In the genomic region with DNA sequence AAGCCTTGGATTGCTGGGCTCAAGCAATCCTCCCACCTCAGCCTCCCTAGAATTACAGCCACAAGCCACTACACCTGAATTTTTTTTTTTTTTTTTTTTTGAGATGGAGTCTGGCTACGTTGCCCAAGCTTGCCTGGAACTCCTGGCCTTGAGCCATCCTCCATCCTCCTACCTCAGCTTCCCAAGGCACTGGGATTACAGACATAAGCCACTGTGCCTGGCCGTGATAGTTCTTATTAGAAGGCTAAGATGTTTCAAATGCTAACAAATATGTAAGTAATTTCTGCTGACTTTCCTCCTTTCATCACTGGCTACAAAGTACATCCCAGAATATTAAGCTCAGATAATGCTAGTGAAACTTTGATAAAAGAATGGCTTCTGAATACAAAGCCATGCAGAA, we compare ENCODE assay signal across 33 cellular contexts.
"Had no signal": no experiment of that assay in that cellular context is flagged by ENCODE, and none has a peak within 500 bp of the region (broad histone marks: within the 10 kb centered on the region; RNA-seq: fewer than 3 reads in every experiment).

No MANE protein-coding gene starts in this region.

- H3K27me3 ChIP-seq: adrenal gland, ascending aorta, body of pancreas, brain microvascular endothelial cell, breast epithelium had no signal

- FAIRE-seq: astrocyte, bronchial epithelial cell had no signal

- H3K4me1 ChIP-seq: adrenal gland, body of pancreas, breast epithelium had no signal

- ATAC-seq: activated naive CD4-positive, alpha-beta T cell treated with anti-CD3 and anti-CD28 coated beads, Interleukin-2, amount 50 U/mL, for 72 hours; activated naive CD8-positive, alpha-beta T cell treated with anti-CD3 and anti-CD28 coated beads, Interleukin-2, amount 50 U/mL, for 24 hours; activated T-cell treated with anti-CD3 and anti-CD28 coated beads, Interleukin-2, amount 50 U/mL, for 4 hours; activated T-cell treated with anti-CD3 and anti-CD28 coated beads, Interleukin-2, amount 50 U/mL, for 72 hours; activated T-helper 17 cell treated with anti-CD3 and anti-CD28 coated beads, Interleukin-2, amount 50 U/mL, for 72 hours; body of pancreas had no signal

- H3K27ac ChIP-seq: adrenal gland, ascending aorta, body of pancreas, brain microvascular endothelial cell, breast epithelium, cardiac muscle cell had no signal

- DNase-seq: activated effector memory CD4-positive, alpha-beta T cell treated with anti-CD3 and anti-CD28 coated beads, Interleukin-2, amount 50 U/mL, for 16 hours; activated effector memory CD4-positive, alpha-beta T cell treated with Interleukin-2 at 50 U/mL for 16 hours; activated gamma-delta T cell; activated gamma-delta T cell treated with Interleukin-2 at 50 U/mL for 16 hours; activated naive CD4-positive, alpha-beta T cell; activated naive CD4-positive, alpha-beta T cell treated with anti-CD3 and anti-CD28 coated beads for 36 hours; activated naive CD4-positive, alpha-beta T cell treated with anti-CD3 and anti-CD28 coated beads, Interleukin-2, amount 10 ng/mL, durations not matched to agents 7 days and 5 days; activated naive CD4-positive, alpha-beta T cell treated with anti-CD3 and anti-CD28 coated beads, Interleukin-2, amount 50 U/mL, for 16 hours; activated naive CD4-positive, alpha-beta T cell treated with Interleukin-2 at 50 U/mL for 16 hours; activated naive CD8-positive, alpha-beta T cell treated with anti-CD3 and anti-CD28 coated beads for 36 hours; activated naive CD8-positive, alpha-beta T cell treated with anti-CD3 and anti-CD28 coated beads, Interleukin-2, amount 10 ng/mL, durations not matched to agents 7 days and 5 days; activated naive CD8-positive, alpha-beta T cell treated with anti-CD3 and anti-CD28 coated beads, Interleukin-2, amount 50 U/mL, for 24 hours; activated T-cell treated with anti-CD3 and anti-CD28 coated beads, Interleukin-2, amount 50 U/mL, for 1 hour; activated T-cell treated with anti-CD3 and anti-CD28 coated beads, Interleukin-2, amount 50 U/mL, for 24 hours; activated T-cell treated with anti-CD3 and anti-CD28 coated beads, Interleukin-2, amount 50 U/mL, for 4 hours; activated T-cell treated with anti-CD3 and anti-CD28 coated beads, Interleukin-2, amount 50 U/mL, for 48 hours; activated T-cell treated with anti-CD3 and anti-CD28 coated beads, Interleukin-2, amount 50 U/mL, for 72 hours; adrenal gland; amniotic stem cell; amygdala; anterior cingulate cortex; aorta; body of pancreas; brain microvascular endothelial cell; central memory CD4-positive, alpha-beta T cell; cerebellar nuclear complex had no signal

- H3K36me3 ChIP-seq: adrenal gland, ascending aorta, brain microvascular endothelial cell, breast epithelium, cardiac muscle cell had no signal

- H3K4me3 ChIP-seq: adrenal gland, ascending aorta, body of pancreas, breast epithelium, cardiac muscle cell had no signal

- H3K9me3 ChIP-seq: adrenal gland, ascending aorta, body of pancreas, breast epithelium had no signal
